Comparison of ENCODE assay signal across 17 cellular contexts in genomic region chr9:92188969-92189781, GRCh38.
"Had no signal": no experiment of that assay in that cellular context is flagged by ENCODE, and none has a peak within 500 bp of the region (broad histone marks: within the 10 kb centered on the region; RNA-seq: fewer than 3 reads in every experiment).

No MANE protein-coding gene starts in this region.

- H3K9me3 Mint-ChIP-seq: neural progenitor cell had no signal

- H3K4me3 ChIP-seq: gastrocnemius medialis, neural progenitor cell, thyroid gland, uterus had no signal

- H3K27me3 ChIP-seq: brain microvascular endothelial cell, gastrocnemius medialis, neural progenitor cell, thyroid gland, uterus had no signal

- FAIRE-seq: kidney had no signal

- DNase-seq: activated CD4-positive, alpha-beta T cell treated with anti-CD3 and anti-CD28 coated beads, Interleukin-2, amount 50 U/mL, for 4 hours; activated CD4-positive, CD25-positive, alpha-beta regulatory T cell treated with anti-CD3 and anti-CD28 coated beads, Interleukin-2, amount 50 U/mL, for 72 hours; activated gamma-delta T cell; activated T-cell treated with anti-CD3 and anti-CD28 coated beads, Interleukin-2, amount 50 U/mL, for 48 hours; amygdala; brain microvascular endothelial cell; effector memory CD4-positive, alpha-beta T cell; gastrocnemius medialis; kidney; left ventricle myocardium superior; retina; stimulated activated CD4-positive, alpha-beta T cell treated with anti-CD3 and anti-CD28 coated beads, Interleukin-4, amount 100 ng/mL, for 4 hours; thyroid gland; uterus had no signal

- H3K36me3 Mint-ChIP-seq: activated naive CD8-positive, alpha-beta T cell; mesothelial cell of epicardium; neural progenitor cell had no signal

- ATAC-seq: gastrocnemius medialis, left ventricle myocardium superior had no signal

- H3K4me1 ChIP-seq: gastrocnemius medialis, uterus had no signal

- H3K27ac ChIP-seq: brain microvascular endothelial cell, gastrocnemius medialis, neural progenitor cell, uterus had no signal

- H3K9ac ChIP-seq: neural progenitor cell had no signal

- H3K36me3 ChIP-seq: brain microvascular endothelial cell, gastrocnemius medialis, neural progenitor cell, thyroid gland, uterus had no signal

- H3K4me1 Mint-ChIP-seq: mesothelial cell of epicardium had no signal

- H3K4me2 ChIP-seq: neural progenitor cell had no signal

- H2AFZ ChIP-seq: neural progenitor cell had no signal

- H3K27ac Mint-ChIP-seq: activated naive CD8-positive, alpha-beta T cell; mesothelial cell of epicardium; neural progenitor cell had no signal

- H3K9me3 ChIP-seq: gastrocnemius medialis, thyroid gland, uterus had no signal

- H3K4me3 Mint-ChIP-seq: activated naive CD8-positive, alpha-beta T cell; mesothelial cell of epicardium; neural progenitor cell had no signal
